In the genomic region with DNA sequence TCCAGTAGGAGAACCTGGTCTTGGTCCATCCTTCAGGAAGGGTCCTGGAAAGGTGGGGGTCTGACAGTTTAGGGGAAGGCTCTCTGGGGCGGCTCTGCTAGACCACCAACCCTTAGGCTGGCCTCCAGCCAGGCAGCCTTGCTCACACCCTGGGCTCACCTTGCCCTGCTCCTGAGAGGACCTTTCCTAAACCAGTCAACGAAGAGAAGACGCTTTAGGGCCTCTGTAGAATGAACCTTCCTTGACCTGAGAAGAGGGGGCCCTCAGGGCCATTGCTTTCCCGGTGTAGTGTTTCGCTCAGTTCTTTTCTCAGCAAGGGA, we compare ENCODE assay signal across 1 cellular context.
A peak's percentile ranks its signal among the peaks of the same experiment; 100 is the strongest.
TF ChIP-seq lines count a peak whose summit lies in the region.

No MANE protein-coding gene starts in this region.

TF ChIP-seq in HepG2, 621 proteins besides CTCF, POLR2A, EP300 and RAD21 (continued from another document and continues in another):
- TF ChIP-seq, protein P1, sequence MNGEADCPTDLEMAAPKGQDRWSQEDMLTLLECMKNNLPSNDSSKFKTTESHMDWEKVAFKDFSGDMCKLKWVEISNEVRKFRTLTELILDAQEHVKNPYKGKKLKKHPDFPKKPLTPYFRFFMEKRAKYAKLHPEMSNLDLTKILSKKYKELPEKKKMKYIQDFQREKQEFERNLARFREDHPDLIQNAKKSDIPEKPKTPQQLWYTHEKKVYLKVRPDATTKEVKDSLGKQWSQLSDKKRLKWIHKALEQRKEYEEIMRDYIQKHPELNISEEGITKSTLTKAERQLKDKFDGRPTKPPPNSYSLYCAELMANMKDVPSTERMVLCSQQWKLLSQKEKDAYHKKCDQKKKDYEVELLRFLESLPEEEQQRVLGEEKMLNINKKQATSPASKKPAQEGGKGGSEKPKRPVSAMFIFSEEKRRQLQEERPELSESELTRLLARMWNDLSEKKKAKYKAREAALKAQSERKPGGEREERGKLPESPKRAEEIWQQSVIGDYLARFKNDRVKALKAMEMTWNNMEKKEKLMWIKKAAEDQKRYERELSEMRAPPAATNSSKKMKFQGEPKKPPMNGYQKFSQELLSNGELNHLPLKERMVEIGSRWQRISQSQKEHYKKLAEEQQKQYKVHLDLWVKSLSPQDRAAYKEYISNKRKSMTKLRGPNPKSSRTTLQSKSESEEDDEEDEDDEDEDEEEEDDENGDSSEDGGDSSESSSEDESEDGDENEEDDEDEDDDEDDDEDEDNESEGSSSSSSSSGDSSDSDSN (CRISPR knock-in tag; IDR thresholded peaks at IDR 0.05): no peak
- no peak for TF ChIP-seq PAF1 (CRISPR knock-in tag; IDR thresholded peaks at IDR 0.05)
- TF ChIP-seq ZNF569 (CRISPR knock-in tag; IDR thresholded peaks at IDR 0.05; ENCODE audit: borderline replicate concordance): no peak
- no peak for TF ChIP-seq ZNF33A (CRISPR knock-in tag; IDR thresholded peaks at IDR 0.05; ENCODE audit: borderline replicate concordance)
- 0 out of 2 replicates have a peak, but pooled peaks have one; percentile 61 for TF ChIP-seq ZMAT3 (CRISPR knock-in tag; conservative IDR thresholded peaks at IDR 0.05)
- no peak for TF ChIP-seq TERF1 (CRISPR knock-in tag; IDR thresholded peaks at IDR 0.05)
- TF ChIP-seq ZNF441 (CRISPR knock-in tag; IDR thresholded peaks at IDR 0.05; ENCODE audit: borderline replicate concordance): no peak
- no peak for TF ChIP-seq NKX3-1 (CRISPR knock-in tag; IDR thresholded peaks at IDR 0.05)
- TF ChIP-seq FOXP1 (IDR thresholded peaks at IDR 0.05): no peak
- TF ChIP-seq FOXP1 (CRISPR knock-in tag; IDR thresholded peaks at IDR 0.05): no peak
- TF ChIP-seq ZNF468 (CRISPR knock-in tag; IDR thresholded peaks at IDR 0.05): no peak
- no peak for TF ChIP-seq PBX2 (CRISPR knock-in tag; IDR thresholded peaks at IDR 0.05)
- TF ChIP-seq ZFP90 (CRISPR knock-in tag; IDR thresholded peaks at IDR 0.05; ENCODE audit: borderline replicate concordance): no peak
- no peak for TF ChIP-seq RELA (CRISPR knock-in tag; IDR thresholded peaks at IDR 0.05)
- TF ChIP-seq ZNF143 (CRISPR knock-in tag; IDR thresholded peaks at IDR 0.05): no peak
- 0 out of 2 replicates have a peak, but pooled peaks have one; percentile 9 for TF ChIP-seq ZNF609 (CRISPR knock-in tag; IDR thresholded peaks at IDR 0.05; ENCODE audit: borderline replicate concordance)
- TF ChIP-seq ZNF33B (CRISPR knock-in tag; IDR thresholded peaks at IDR 0.05): no peak
- TF ChIP-seq HMGXB4 (CRISPR knock-in tag; IDR thresholded peaks at IDR 0.05; ENCODE audit: borderline replicate concordance in 1 of 2, low read depth in 1 of 2): no peak
- TF ChIP-seq SMAD1 (CRISPR knock-in tag; IDR thresholded peaks at IDR 0.05; ENCODE audit: borderline replicate concordance, low read depth): no peak
- TF ChIP-seq, protein P2, sequence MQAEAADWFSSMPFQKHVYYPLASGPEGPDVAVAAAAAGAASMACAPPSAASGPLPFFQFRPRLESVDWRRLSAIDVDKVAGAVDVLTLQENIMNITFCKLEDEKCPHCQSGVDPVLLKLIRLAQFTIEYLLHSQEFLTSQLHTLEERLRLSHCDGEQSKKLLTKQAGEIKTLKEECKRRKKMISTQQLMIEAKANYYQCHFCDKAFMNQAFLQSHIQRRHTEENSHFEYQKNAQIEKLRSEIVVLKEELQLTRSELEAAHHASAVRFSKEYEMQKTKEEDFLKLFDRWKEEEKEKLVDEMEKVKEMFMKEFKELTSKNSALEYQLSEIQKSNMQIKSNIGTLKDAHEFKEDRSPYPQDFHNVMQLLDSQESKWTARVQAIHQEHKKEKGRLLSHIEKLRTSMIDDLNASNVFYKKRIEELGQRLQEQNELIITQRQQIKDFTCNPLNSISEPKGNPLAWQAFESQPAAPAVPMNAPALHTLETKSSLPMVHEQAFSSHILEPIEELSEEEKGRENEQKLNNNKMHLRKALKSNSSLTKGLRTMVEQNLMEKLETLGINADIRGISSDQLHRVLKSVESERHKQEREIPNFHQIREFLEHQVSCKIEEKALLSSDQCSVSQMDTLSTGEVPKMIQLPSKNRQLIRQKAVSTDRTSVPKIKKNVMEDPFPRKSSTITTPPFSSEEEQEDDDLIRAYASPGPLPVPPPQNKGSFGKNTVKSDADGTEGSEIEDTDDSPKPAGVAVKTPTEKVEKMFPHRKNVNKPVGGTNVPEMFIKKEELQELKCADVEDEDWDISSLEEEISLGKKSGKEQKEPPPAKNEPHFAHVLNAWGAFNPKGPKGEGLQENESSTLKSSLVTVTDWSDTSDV (CRISPR knock-in tag; IDR thresholded peaks at IDR 0.05): no peak
- TF ChIP-seq MYC (CRISPR knock-in tag; IDR thresholded peaks at IDR 0.05; ENCODE audit: borderline replicate concordance): no peak
- no peak for TF ChIP-seq SUZ12 (IDR thresholded peaks at IDR 0.05; ENCODE audit: low read depth, low read length)
- 0 out of 2 replicates have a peak, but pooled peaks have one; percentile 38 for TF ChIP-seq ZNF704 (CRISPR knock-in tag; IDR thresholded peaks at IDR 0.05; ENCODE audit: borderline replicate concordance)
- TF ChIP-seq BORCS8-MEF2B (CRISPR knock-in tag; IDR thresholded peaks at IDR 0.05): no peak
- no peak for TF ChIP-seq ZNF431 (CRISPR knock-in tag; IDR thresholded peaks at IDR 0.05; ENCODE audit: borderline replicate concordance, low read depth)
- TF ChIP-seq, protein P3, sequence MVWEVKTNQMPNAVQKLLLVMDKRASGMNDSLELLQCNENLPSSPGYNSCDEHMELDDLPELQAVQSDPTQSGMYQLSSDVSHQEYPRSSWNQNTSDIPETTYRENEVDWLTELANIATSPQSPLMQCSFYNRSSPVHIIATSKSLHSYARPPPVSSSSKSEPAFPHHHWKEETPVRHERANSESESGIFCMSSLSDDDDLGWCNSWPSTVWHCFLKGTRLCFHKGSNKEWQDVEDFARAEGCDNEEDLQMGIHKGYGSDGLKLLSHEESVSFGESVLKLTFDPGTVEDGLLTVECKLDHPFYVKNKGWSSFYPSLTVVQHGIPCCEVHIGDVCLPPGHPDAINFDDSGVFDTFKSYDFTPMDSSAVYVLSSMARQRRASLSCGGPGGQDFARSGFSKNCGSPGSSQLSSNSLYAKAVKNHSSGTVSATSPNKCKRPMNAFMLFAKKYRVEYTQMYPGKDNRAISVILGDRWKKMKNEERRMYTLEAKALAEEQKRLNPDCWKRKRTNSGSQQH (CRISPR knock-in tag; IDR thresholded peaks at IDR 0.05; ENCODE audit: low read depth): peak; percentile 20; the same call in 1 of the 2 replicates
- TF ChIP-seq ZNF331 (CRISPR knock-in tag; IDR thresholded peaks at IDR 0.05): no peak
- TF ChIP-seq ZNF451 (CRISPR knock-in tag; IDR thresholded peaks at IDR 0.05): no peak
- no peak for TF ChIP-seq TEAD2 (CRISPR knock-in tag; IDR thresholded peaks at IDR 0.05)
- TF ChIP-seq ZSCAN29 (CRISPR knock-in tag; conservative IDR thresholded peaks at IDR 0.05): no peak
- no peak for TF ChIP-seq ZNF549 (CRISPR knock-in tag; IDR thresholded peaks at IDR 0.05)
- no peak for TF ChIP-seq ZMAT5 (CRISPR knock-in tag; IDR thresholded peaks at IDR 0.05; ENCODE audit: borderline replicate concordance, low read depth)
- TF ChIP-seq HMG20B (CRISPR knock-in tag; conservative IDR thresholded peaks at IDR 0.05): no peak
- no peak for TF ChIP-seq ZNF619 (CRISPR knock-in tag; IDR thresholded peaks at IDR 0.05)
- TF ChIP-seq SP2 (CRISPR knock-in tag; IDR thresholded peaks at IDR 0.05): no peak
- no peak for TF ChIP-seq RBFOX2 (IDR thresholded peaks at IDR 0.05; ENCODE audit: low read depth, low read length)
- peak; percentile 58; the same call in 1 of the 2 replicates for TF ChIP-seq ZNF44 (CRISPR knock-in tag; IDR thresholded peaks at IDR 0.05)
- TF ChIP-seq, protein P4, sequence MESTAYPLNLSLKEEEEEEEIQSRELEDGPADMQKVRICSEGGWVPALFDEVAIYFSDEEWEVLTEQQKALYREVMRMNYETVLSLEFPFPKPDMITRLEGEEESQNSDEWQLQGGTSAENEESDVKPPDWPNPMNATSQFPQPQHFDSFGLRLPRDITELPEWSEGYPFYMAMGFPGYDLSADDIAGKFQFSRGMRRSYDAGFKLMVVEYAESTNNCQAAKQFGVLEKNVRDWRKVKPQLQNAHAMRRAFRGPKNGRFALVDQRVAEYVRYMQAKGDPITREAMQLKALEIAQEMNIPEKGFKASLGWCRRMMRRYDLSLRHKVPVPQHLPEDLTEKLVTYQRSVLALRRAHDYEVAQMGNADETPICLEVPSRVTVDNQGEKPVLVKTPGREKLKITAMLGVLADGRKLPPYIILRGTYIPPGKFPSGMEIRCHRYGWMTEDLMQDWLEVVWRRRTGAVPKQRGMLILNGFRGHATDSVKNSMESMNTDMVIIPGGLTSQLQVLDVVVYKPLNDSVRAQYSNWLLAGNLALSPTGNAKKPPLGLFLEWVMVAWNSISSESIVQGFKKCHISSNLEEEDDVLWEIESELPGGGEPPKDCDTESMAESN (CRISPR knock-in tag; conservative IDR thresholded peaks at IDR 0.05): no peak
- TF ChIP-seq RFXANK (CRISPR knock-in tag; IDR thresholded peaks at IDR 0.05): no peak
- 0 out of 2 replicates have a peak, but pooled peaks have one; percentile 37 for TF ChIP-seq ZNF230 (CRISPR knock-in tag; IDR thresholded peaks at IDR 0.05)
- TF ChIP-seq TAF15 (IDR thresholded peaks at IDR 0.05; ENCODE audit: low read depth, low read length, poor library complexity, severe bottlenecking): no peak
- TF ChIP-seq PRPF4 (IDR thresholded peaks at IDR 0.05; ENCODE audit: low read depth, low read length, poor library complexity, severe bottlenecking): no peak
- no peak for TF ChIP-seq ZBTB21 (CRISPR knock-in tag; IDR thresholded peaks at IDR 0.05)
- TF ChIP-seq FOSL2 (CRISPR knock-in tag; IDR thresholded peaks at IDR 0.05): no peak
